Comparison of ENCODE assay signal across 25 cellular contexts in genomic region chr2:99666256-99666655, GRCh38.
"Had no signal": no experiment of that assay in that cellular context is flagged by ENCODE, and none has a peak within 500 bp of the region (broad histone marks: within the 10 kb centered on the region; RNA-seq: fewer than 3 reads in every experiment).

No MANE protein-coding gene starts in this region.

- H3K36me3 Mint-ChIP-seq: activated naive CD8-positive, alpha-beta T cell treated with anti-CD3 and anti-CD28 coated beads, Interleukin-2, amount 10 ng/mL, durations not matched to agents 7 days and 5 days had no signal

- H3K4me1 Mint-ChIP-seq: activated CD4-positive, alpha-beta T cell treated with anti-CD3 and anti-CD28 coated beads for 36 hours; activated naive CD8-positive, alpha-beta T cell treated with anti-CD3 and anti-CD28 coated beads, Interleukin-2, amount 10 ng/mL, durations not matched to agents 7 days and 5 days had no signal

- H2AFZ ChIP-seq: parathyroid adenoma had no signal

- H3K4me3 Mint-ChIP-seq: activated B cell treated with CpG ODN at 0.5 μM for 24 hours; activated CD4-positive, alpha-beta T cell treated with anti-CD3 and anti-CD28 coated beads for 36 hours; activated naive CD8-positive, alpha-beta T cell treated with anti-CD3 and anti-CD28 coated beads, Interleukin-2, amount 10 ng/mL, durations not matched to agents 7 days and 5 days; activated T-cell treated with anti-CD3 and anti-CD28 coated beads, Interleukin-2, amount 50 U/mL, for 24 hours; memory B cell; nephron; stimulated activated naive CD8-positive, alpha-beta T cell treated with anti-CD3 and anti-CD28 coated beads, Interleukin-15, Interleukin-2, amounts not matched to agents 100 ng/mL and 50 ng/mL, for 24 hours had no signal

- H3K9me3 Mint-ChIP-seq: activated T-cell treated with anti-CD3 and anti-CD28 coated beads, Interleukin-2, amount 50 U/mL, for 24 hours; memory B cell had no signal

- H3K9me3 ChIP-seq: gastroesophageal sphincter, right lobe of liver, tibial artery, vagina had no signal

- H3K27me3 ChIP-seq: gastroesophageal sphincter, heart left ventricle, right lobe of liver, tibial artery, vagina had no signal

- H3K4me1 ChIP-seq: parathyroid adenoma had no signal

- H3K4me3 ChIP-seq: gastroesophageal sphincter, heart left ventricle, right lobe of liver, skin epidermis, tibial artery, vagina had no signal

- H3K79me2 ChIP-seq: parathyroid adenoma had no signal

- ATAC-seq: activated CD4-positive, alpha-beta T cell treated with anti-CD3 and anti-CD28 coated beads for 36 hours; gastroesophageal sphincter; heart left ventricle; left colon; right lobe of liver had no signal

- H3K27me3 Mint-ChIP-seq: activated B cell treated with CpG ODN at 0.5 μM for 24 hours; activated CD4-positive, alpha-beta T cell treated with anti-CD3 and anti-CD28 coated beads for 36 hours; activated T-cell treated with anti-CD3 and anti-CD28 coated beads, Interleukin-2, amount 50 U/mL, for 24 hours; memory B cell; stimulated activated naive CD8-positive, alpha-beta T cell treated with anti-CD3 and anti-CD28 coated beads, Interleukin-15, Interleukin-2, amounts not matched to agents 100 ng/mL and 50 ng/mL, for 24 hours had no signal

- DNase-seq: activated B cell treated with CpG ODN at 0.5 μM for 24 hours; activated CD4-positive, alpha-beta T cell treated with anti-CD3 and anti-CD28 coated beads for 36 hours; activated CD4-positive, alpha-beta T cell treated with anti-CD3 and anti-CD28 coated beads, Interleukin-2, amount 50 U/mL, for 4 hours; activated CD8-positive, alpha-beta memory T cell treated with anti-CD3 and anti-CD28 coated beads for 24 hours; activated CD8-positive, alpha-beta memory T cell treated with anti-CD3 and anti-CD28 coated beads, Interleukin-2, amount 50 U/mL, for 4 hours; activated naive CD4-positive, alpha-beta T cell treated with Interleukin-2 at 50 U/mL for 16 hours; activated naive CD8-positive, alpha-beta T cell treated with anti-CD3 and anti-CD28 coated beads, Interleukin-2, amount 10 ng/mL, durations not matched to agents 7 days and 5 days; activated T-cell treated with anti-CD3 and anti-CD28 coated beads, Interleukin-2, amount 50 U/mL, for 24 hours; amniotic stem cell; cerebellar nuclear complex; heart left ventricle; islet precursor cell; left colon; right lobe of liver; stimulated activated CD4-positive, alpha-beta T cell treated with anti-CD3 and anti-CD28 coated beads, Interleukin-1b, Interleukin-23, amount 100 ng/mL, for 48 hours; substantia nigra; T-helper 9 cell; tibial artery had no signal

- H3K27ac ChIP-seq: gastroesophageal sphincter, heart left ventricle, parathyroid adenoma, right lobe of liver, skin epidermis, vagina had no signal

- H3K27ac Mint-ChIP-seq: activated B cell treated with CpG ODN at 0.5 μM for 24 hours; activated CD4-positive, alpha-beta T cell treated with anti-CD3 and anti-CD28 coated beads for 36 hours; activated naive CD8-positive, alpha-beta T cell treated with anti-CD3 and anti-CD28 coated beads, Interleukin-2, amount 10 ng/mL, durations not matched to agents 7 days and 5 days; activated T-cell treated with anti-CD3 and anti-CD28 coated beads, Interleukin-2, amount 50 U/mL, for 24 hours; memory B cell; nephron; stimulated activated naive CD8-positive, alpha-beta T cell treated with anti-CD3 and anti-CD28 coated beads, Interleukin-15, Interleukin-2, amounts not matched to agents 100 ng/mL and 50 ng/mL, for 24 hours had no signal

- H3K36me3 ChIP-seq: gastroesophageal sphincter, heart left ventricle, right lobe of liver, tibial artery, vagina had no signal

- H3K9ac ChIP-seq: parathyroid adenoma had no signal
